Comparison of ENCODE assay signal across 8 cellular contexts in the genomic region with DNA sequence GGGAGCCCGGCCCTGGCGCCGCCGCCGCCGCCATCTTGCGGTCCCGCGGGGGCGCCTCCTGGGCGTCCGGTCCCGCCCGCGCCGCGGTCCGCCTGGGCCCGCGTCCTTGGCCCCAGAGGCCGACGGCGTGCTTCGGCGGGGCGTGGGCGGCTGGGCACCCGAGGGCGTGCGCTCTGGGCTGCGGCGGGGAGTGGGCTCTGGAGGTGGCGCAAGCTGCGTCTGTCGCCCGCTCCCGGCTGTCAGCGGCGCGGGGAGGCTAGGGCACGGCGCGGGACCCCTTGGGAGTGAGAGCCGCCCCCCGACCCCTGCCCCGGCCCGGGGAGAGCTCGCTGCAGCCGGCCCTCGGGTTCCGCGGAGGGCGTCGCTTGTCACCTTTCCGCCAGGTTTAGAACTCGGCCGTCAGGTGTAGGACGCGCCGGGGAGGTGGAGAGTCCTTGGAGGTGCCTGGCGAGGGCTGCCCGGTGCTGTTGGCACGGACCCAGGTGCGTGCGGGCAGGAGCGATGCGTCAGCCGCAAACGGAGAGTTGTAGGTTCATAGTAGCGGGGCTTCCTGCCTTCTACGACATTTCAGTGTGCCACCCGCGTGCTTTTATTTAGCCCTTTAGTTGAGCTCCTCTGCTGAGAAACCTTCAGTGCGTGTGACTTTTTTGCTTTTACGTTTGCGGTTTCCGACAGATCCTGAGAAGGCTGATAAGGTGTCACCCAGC. TPM values are rescaled to one million over a fixed set of nuclear protein-coding genes. Genes with fewer than 3 reads are reported as not detected.
DNase-seq lines count a peak whose midpoint lies in the region; ATAC-seq and TF ChIP-seq lines count a peak whose summit lies in the region.

No MANE protein-coding gene starts in this region.

- ATAC-seq in GM21360 (IDR thresholded peaks at IDR 0.05; ENCODE audit: unreplicated experiment) = peak; percentile 32

- H3K79me2 ChIP-seq in parathyroid adenoma = peaks cover 46% of the 10 kb centered on the region

- H3K9me3 ChIP-seq in SJSA1 (replicated peaks) (no peaks in the 10 kb centered on the region; the same call in 1 of the 2 replicates), parathyroid adenoma (ENCODE audit: control insufficient read depth, low read length) (no peaks in the 10 kb centered on the region), tibial nerve (no peaks in the 10 kb centered on the region)

- intact Hi-C loops in head of caudate nucleus (cut with DNase I) = loop anchor here (5.0 to 10.0 kb wide), 3 partner anchors 120 to 302 kb away; a partner anchor contains a TSS

- peak overlapping the region; percentile 21 for H2AFZ ChIP-seq in parathyroid adenoma

- TF ChIP-seq POLR2A in tibial nerve (IDR thresholded peaks at IDR 0.05) = no peak

- H3K4me1 ChIP-seq in SJSA1 (replicated peaks) (peaks cover 37% of the 10 kb centered on the region), parathyroid adenoma (peaks cover 27% of the 10 kb centered on the region), tibial nerve (peaks cover 0 to 50% (median 43%) of the 10 kb centered on the region in 4 donors)

- H3K27me3 ChIP-seq in SJSA1 (replicated peaks) (no peaks in the 10 kb centered on the region), parathyroid adenoma (ENCODE audit: control insufficient read depth, insufficient read depth, low read length) (no peaks in the 10 kb centered on the region), tibial nerve (no peaks in the 10 kb centered on the region)

- H3K4me2 ChIP-seq in parathyroid adenoma (ENCODE audit: low read length) = peak overlapping the region; percentile 86

- H3K4me3 ChIP-seq in SJSA1 (peak overlapping the region; percentile 93), parathyroid adenoma (ENCODE audit: low read depth, low read length) (peak overlapping the region; percentile 85), tibial nerve (peak overlapping the region; percentile 89 to 98 (median 98))

- H3K36me3 ChIP-seq in SJSA1 (peaks cover 13% of the 10 kb centered on the region), parathyroid adenoma (ENCODE audit: control insufficient read depth, insufficient read depth, low read length) (no peaks in the 10 kb centered on the region), tibial nerve (no peaks in the 10 kb centered on the region)

- peak overlapping the region; percentile 97 for H3K27ac ChIP-seq in SJSA1
- peak overlapping the region; percentile 81 for H3K27ac ChIP-seq in parathyroid adenoma
- peak overlapping the region; percentile 97 to 100 (median 100) for H3K27ac ChIP-seq in tibial nerve

- 0 to 1% methylated on average over 15 to 18 of the region's 77 CpGs for WGBS in tibial nerve, 2 donors

- DNase-seq in CMK (ENCODE audit: low read depth) (peak; percentile 50), HT1080 (ENCODE audit: low read depth) (peak; percentile 78), SJSA1 (ENCODE audit: low read depth in 1 of 2, low spot score in 2 of 2) (peak; percentile 79 to 85), head of caudate nucleus (peak in 41 of 42 donors; percentile 10 to 73 (median 45)), tibial nerve (ENCODE audit: low spot score in 2 of 2) (peak; percentile 24 to 50)
- peak; percentile 84 for DNase-seq in activated naive CD4-positive, alpha-beta T cell treated with Interleukin-2 at 50 U/mL for 16 hours

- peak overlapping the region; percentile 32 for H3K9ac ChIP-seq in parathyroid adenoma

- TF ChIP-seq CTCF in parathyroid adenoma (IDR thresholded peaks at IDR 0.05) = no peak
- TF ChIP-seq CTCF in tibial nerve (IDR thresholded peaks at IDR 0.05) = no peak

- TF ChIP-seq EP300 in tibial nerve (IDR thresholded peaks at IDR 0.05) = peak in 1 of 2 donors; percentile 75

RNA-seq across cellular contexts. Expression of a gene that starts 0.9 kb away (rescaled TPM):
- 284 and 347 TPM in 2 replicates for total RNA-seq in HT1080 (2014; rRNA removed; shearing (Covaris generic))
- polyA plus RNA-seq in HT1080 (2015; cell fraction: cytosol; rRNA removed) = 291 and 338 TPM in 2 replicates
- 192 and 198 TPM in 2 replicates for polyA plus RNA-seq in HT1080 (2015; cell fraction: nucleus; rRNA removed)
- total RNA-seq in SJSA1 (2014; rRNA removed; shearing (Covaris generic)) = 394 and 444 TPM in 2 replicates
- total RNA-seq in tibial nerve = 100 to 1,000 TPM; 208 to 233 (median 221) TPM

RNA-seq across cellular contexts. Expression of a gene that starts 29.0 kb away (rescaled TPM):
- total RNA-seq in HT1080 (2014; rRNA removed; shearing (Covaris generic)) = 0.11 TPM in 1 of 2 replicates, not detected in the other
- polyA plus RNA-seq in HT1080 (2015; cell fraction: cytosol; rRNA removed) = 0.24 and 0.25 TPM in 2 replicates
- polyA plus RNA-seq in HT1080 (2015; cell fraction: nucleus; rRNA removed) = 0.05 and 0.24 TPM in 2 replicates
- total RNA-seq in SJSA1 (2014; rRNA removed; shearing (Covaris generic)) = 0.05 TPM in 1 of 2 replicates, not detected in the other
- under 1 TPM in 1 of 4 donors, not detected in 3; 0.20 TPM for total RNA-seq in tibial nerve

Comparison
In these comparisons a context has a peak if more than half of its experiments do, and no peak if none do; other contexts are left out.
1. Peak in every context shown above with its lines: DNase-seq, ATAC-seq, H3K4me3 ChIP-seq and H3K27ac ChIP-seq.